8 cellular contexts compared by ENCODE assay signal in genomic region chr10:5684318-5684970, GRCh38. TPM values are rescaled to one million over a fixed set of nuclear protein-coding genes. Genes with fewer than 3 reads are reported as not detected.
DNase-seq lines count a peak whose midpoint lies in the region; ATAC-seq and TF ChIP-seq lines count a peak whose summit lies in the region.

TASOR2 (plus strand) TSS chr10:5684838; CDS start chr10:5720643, 35,805 bp downstream.

- DNase-seq in GM23338 (ENCODE audit: low spot score) (peak; percentile 99), LNCaP clone FGC (ENCODE audit: low read depth) (peak; percentile 91), RWPE1 (ENCODE audit: low spot score) (peak; percentile 95), fibroblast of gingiva (ENCODE audit: low read depth) (peak; percentile 96), naive B cell (peak; percentile 92)

- TF ChIP-seq CTCF in DOHH2 (IDR thresholded peaks at IDR 0.05; ENCODE audit: low read depth, low read length, poor library complexity, severe bottlenecking) = no peak
- TF ChIP-seq CTCF in GM23338 (conservative IDR thresholded peaks at IDR 0.05; ENCODE audit: low read depth in 2 of 2) = no peak
- TF ChIP-seq CTCF in LNCaP clone FGC (IDR thresholded peaks at IDR 0.05; ENCODE audit: control insufficient read depth, extremely low read depth, insufficient read depth) = no peak
- TF ChIP-seq CTCF in RWPE1 (conservative IDR thresholded peaks at IDR 0.05; ENCODE audit: low read depth) = no peak

- CTCF ChIA-PET in RWPE1 (lab: Yijun Ruan, JAX) = no interaction called here

- peak within 1 kb of the TSS; percentile 99 for H3K4me3 Mint-ChIP-seq in GM23338
- peak within 1 kb of the TSS; percentile 96 for H3K4me3 Mint-ChIP-seq in activated T-helper 17 cell treated with anti-CD3 and anti-CD28 coated beads, Interleukin-2, amount 50 U/mL, for 72 hours
- H3K4me3 Mint-ChIP-seq in naive B cell = peak within 1 kb of the TSS; percentile 92 to 100 (median 98)
- H3K4me3 Mint-ChIP-seq in stimulated activated memory B cell treated with anti-CD40 and anti-IgM and Interleukin-4, amounts not matched to agents 10 μg/mL and 1 μg/mL and 100 μg/mL, for 72 hours = peak within 1 kb of the TSS; percentile 94

- H4K20me1 ChIP-seq in DOHH2 (ENCODE audit: control insufficient read depth, insufficient read depth, low read depth, low read length) (no peaks in the 10 kb centered on the region), GM23338 (replicated peaks; ENCODE audit: insufficient read depth) (peaks cover 30% of the 10 kb centered on the region)

- H3K4me1 Mint-ChIP-seq in GM23338 (peaks cover 15% of the 10 kb centered on the region), naive B cell (peaks cover 29 to 49% (median 32%) of the 10 kb centered on the region in 3 donors)
- H3K4me1 Mint-ChIP-seq in activated T-helper 17 cell treated with anti-CD3 and anti-CD28 coated beads, Interleukin-2, amount 50 U/mL, for 72 hours = peaks cover 25% of the 10 kb centered on the region
- peaks cover 44% of the 10 kb centered on the region for H3K4me1 Mint-ChIP-seq in stimulated activated memory B cell treated with anti-CD40 and anti-IgM and Interleukin-4, amounts not matched to agents 10 μg/mL and 1 μg/mL and 100 μg/mL, for 72 hours

- H3K27me3 Mint-ChIP-seq in GM23338 (ENCODE audit: insufficient read depth, low read depth, poor library complexity) (peaks cover 12% of the 10 kb centered on the region), naive B cell (peaks cover 0 to 5% (median 0%) of the 10 kb centered on the region in 3 donors)
- H3K27me3 Mint-ChIP-seq in activated T-helper 17 cell treated with anti-CD3 and anti-CD28 coated beads, Interleukin-2, amount 50 U/mL, for 72 hours = no peaks in the 10 kb centered on the region
- peaks cover 5% of the 10 kb centered on the region for H3K27me3 Mint-ChIP-seq in stimulated activated memory B cell treated with anti-CD40 and anti-IgM and Interleukin-4, amounts not matched to agents 10 μg/mL and 1 μg/mL and 100 μg/mL, for 72 hours

- peaks cover 5% of the 10 kb centered on the region; the same call in 2 of the 3 replicates for H3K9me3 Mint-ChIP-seq in GM23338
- H3K9me3 Mint-ChIP-seq in activated T-helper 17 cell treated with anti-CD3 and anti-CD28 coated beads, Interleukin-2, amount 50 U/mL, for 72 hours = no peaks in the 10 kb centered on the region
- no peaks in the 10 kb centered on the region for H3K9me3 Mint-ChIP-seq in naive B cell
- H3K9me3 Mint-ChIP-seq in stimulated activated memory B cell treated with anti-CD40 and anti-IgM and Interleukin-4, amounts not matched to agents 10 μg/mL and 1 μg/mL and 100 μg/mL, for 72 hours = no peaks in the 10 kb centered on the region

- peak within 1 kb of the TSS; percentile 99 for H3K27ac ChIP-seq in DOHH2 (ENCODE audit: low read depth, low read length)
- H3K27ac ChIP-seq in GM23338 (ENCODE audit: low read depth) = no peak within 1 kb of the TSS
- peak within 1 kb of the TSS; percentile 83 for H3K27ac ChIP-seq in RWPE1

- H3K36me3 ChIP-seq in DOHH2 (ENCODE audit: control insufficient read depth, low read length) (peaks cover 51% of the 10 kb centered on the region), GM23338 (ENCODE audit: insufficient read depth) (no peaks in the 10 kb centered on the region)

- H3K4me2 ChIP-seq in DOHH2 (ENCODE audit: low read length) (peak within 1 kb of the TSS; percentile 97), GM23338 (peak within 1 kb of the TSS; percentile 89)

- peak; percentile 95 for ATAC-seq in GM23338
- peak; percentile 80 for ATAC-seq in activated T-helper 17 cell treated with anti-CD3 and anti-CD28 coated beads, Interleukin-2, amount 50 U/mL, for 72 hours (replicated peaks)
- peak; percentile 73 to 74 for ATAC-seq in naive B cell (ENCODE audit: low read depth in 2 of 2)
- ATAC-seq in stimulated activated memory B cell treated with anti-CD40 and anti-IgM and Interleukin-4, amounts not matched to agents 10 μg/mL and 1 μg/mL and 100 μg/mL, for 72 hours = peak; percentile 94

- H3K79me2 ChIP-seq in DOHH2 (ENCODE audit: control insufficient read depth, low read length) (peaks cover 56% of the 10 kb centered on the region), GM23338 (replicated peaks; ENCODE audit: insufficient read depth) (peaks cover 41% of the 10 kb centered on the region)

- POLR2A ChIA-PET in RWPE1 (lab: Yijun Ruan, JAX; ENCODE audit: low non-redundant PET) = no interaction called here

- peak within 1 kb of the TSS; percentile 96 for H3K27ac Mint-ChIP-seq in GM23338
- H3K27ac Mint-ChIP-seq in activated T-helper 17 cell treated with anti-CD3 and anti-CD28 coated beads, Interleukin-2, amount 50 U/mL, for 72 hours = peak within 1 kb of the TSS; percentile 94
- H3K27ac Mint-ChIP-seq in naive B cell = peak within 1 kb of the TSS; percentile 97 to 99 (median 98)
- peak within 1 kb of the TSS; percentile 96 for H3K27ac Mint-ChIP-seq in stimulated activated memory B cell treated with anti-CD40 and anti-IgM and Interleukin-4, amounts not matched to agents 10 μg/mL and 1 μg/mL and 100 μg/mL, for 72 hours

- H3K4me3 ChIP-seq in DOHH2 (ENCODE audit: low read length) = peak within 1 kb of the TSS; percentile 78
- H3K4me3 ChIP-seq in GM23338 = peak within 1 kb of the TSS; percentile 57
- peak within 1 kb of the TSS; percentile 71 for H3K4me3 ChIP-seq in LNCaP clone FGC (ENCODE audit: low read depth, low read length)

- H3F3A ChIP-seq in DOHH2 (ENCODE audit: control insufficient read depth, insufficient read depth) (peaks cover 23% of the 10 kb centered on the region), GM23338 (replicated peaks; ENCODE audit: low read depth) (0 out of 2 replicates have a peak, but pooled peaks cover 6% of the 10 kb centered on the region)

- no peaks in the 10 kb centered on the region for H3K9me2 ChIP-seq in DOHH2 (replicated peaks; ENCODE audit: control insufficient read depth, low read length)
- H3K9me2 ChIP-seq in GM23338 (ENCODE audit: insufficient read depth) = peaks cover 6% of the 10 kb centered on the region

- H2AFZ ChIP-seq in GM23338 = peak within 1 kb of the TSS; percentile 94

- H3K36me3 Mint-ChIP-seq in GM23338 (ENCODE audit: low read depth) (peaks cover 5% of the 10 kb centered on the region; the same call in 1 of the 3 replicates), naive B cell (no peaks in the 10 kb centered on the region)
- H3K36me3 Mint-ChIP-seq in activated T-helper 17 cell treated with anti-CD3 and anti-CD28 coated beads, Interleukin-2, amount 50 U/mL, for 72 hours (ENCODE audit: low read depth) = peaks cover 32% of the 10 kb centered on the region
- no peaks in the 10 kb centered on the region for H3K36me3 Mint-ChIP-seq in stimulated activated memory B cell treated with anti-CD40 and anti-IgM and Interleukin-4, amounts not matched to agents 10 μg/mL and 1 μg/mL and 100 μg/mL, for 72 hours

- H3K4me1 ChIP-seq in DOHH2 (ENCODE audit: control insufficient read depth, low read length) (peaks cover 44% of the 10 kb centered on the region), GM23338 (ENCODE audit: insufficient read depth) (peaks cover 9% of the 10 kb centered on the region; the same call in 1 of the 2 replicates)

- no peaks in the 10 kb centered on the region for H3K27me3 ChIP-seq in DOHH2 (ENCODE audit: control insufficient read depth, low read length)
- H3K27me3 ChIP-seq in GM23338 (ENCODE audit: insufficient read depth) = peaks cover 20% of the 10 kb centered on the region

- H3K9me3 ChIP-seq in DOHH2 (ENCODE audit: control insufficient read depth, insufficient read depth, low read length) = peaks cover 3% of the 10 kb centered on the region; the same call in 1 of the 2 replicates

TF ChIP-seq in GM23338, 12 proteins besides CTCF, POLR2A, EP300 and RAD21 (continues in another document):
- TF ChIP-seq EZH2 (IDR thresholded peaks at IDR 0.05; ENCODE audit: low read depth, unreplicated experiment) = no peak
- TF ChIP-seq STAT1 (IDR thresholded peaks at IDR 0.05; ENCODE audit: unreplicated experiment) = no peak
- TF ChIP-seq POLR2AphosphoS5 (IDR thresholded peaks at IDR 0.05; ENCODE audit: low read depth) = peak; percentile 74
- 0 out of 2 replicates have a peak, but pooled peaks have one; percentile 4 for TF ChIP-seq ZNF331 (CRISPR knock-in tag; IDR thresholded peaks at IDR 0.05; ENCODE audit: low read depth)
- TF ChIP-seq REST (IDR thresholded peaks at IDR 0.05; ENCODE audit: unreplicated experiment) = no peak
- no peak for TF ChIP-seq EZH2phosphoT487 (IDR thresholded peaks at IDR 0.05; ENCODE audit: unreplicated experiment)
- no peak for TF ChIP-seq NANOG (IDR thresholded peaks at IDR 0.05; ENCODE audit: borderline replicate concordance)
- TF ChIP-seq JUNB (IDR thresholded peaks at IDR 0.05; ENCODE audit: unreplicated experiment) = no peak

RNA-seq across cellular contexts. Expression of gene TASOR2, which starts in this region (rescaled TPM):
- total RNA-seq in GM23338 (2014; rRNA removed; shearing (Covaris generic)) = 62.9 and 110 TPM in 2 replicates
- polyA plus RNA-seq in GM23338 (2016; fragmentation: Nextera tagmentation; extraction: Ambion mirVana) (40.9 and 45.2 TPM in 2 replicates), naive B cell (ENCODE audit: low read depth in 6 of 6) (10 to 100 TPM in 5 of 6 donors, 1 to 10 TPM in 1; 3.8 to 24.5 (median 16.9) TPM)
- total RNA-seq in activated T-helper 17 cell treated with anti-CD3 and anti-CD28 coated beads, Interleukin-2, amount 50 U/mL, for 72 hours = 10 to 100 TPM; 48.9 to 51.6 TPM
